ENCODE assay signal across 8 cellular contexts in genomic region chr22:40463017-40463631, GRCh38.
A peak's percentile ranks its signal among the peaks of the same experiment; 100 is the strongest.
DNase-seq lines count a peak whose midpoint lies in the region; ATAC-seq, FAIRE-seq and TF ChIP-seq lines count a peak whose summit lies in the region.

No MANE protein-coding gene starts in this region.

- H3K36me3 Mint-ChIP-seq in natural killer cell treated with Interleukin-12 subunit alpha and Interleukin-12 subunit beta and Interleukin-15 and Interleukin-18, amount 100 ng/mL, for 72 hours, result peaks cover 8% of the 10 kb centered on the region

- no peaks in the 10 kb centered on the region; the same call in 1 of the 2 replicates for H3K36me3 ChIP-seq in SJCRH30

- ATAC-seq in natural killer cell treated with Interleukin-12 subunit alpha and Interleukin-12 subunit beta and Interleukin-15 and Interleukin-18, amount 100 ng/mL, for 72 hours, result peak; percentile 84 to 85

- H3K4me1 ChIP-seq in SJCRH30, result no peaks in the 10 kb centered on the region

- H3K27ac Mint-ChIP-seq in natural killer cell treated with Interleukin-12 subunit alpha and Interleukin-12 subunit beta and Interleukin-15 and Interleukin-18, amount 100 ng/mL, for 72 hours, result peak overlapping the region; percentile 94 to 95

- no peak overlapping the region for H3K27ac ChIP-seq in SJCRH30

- no peak for DNase-seq in GM18507 (ENCODE audit: extremely low spot score, insufficient read length, low read depth)
- peak; percentile 84 for DNase-seq in NAMALWA (ENCODE audit: low spot score)
- DNase-seq in activated T-helper 1 cell treated with Interleukin-2 at 50 U/mL for 16 hours (ENCODE audit: low read depth), result peak; percentile 22
- DNase-seq in natural killer cell treated with Interleukin-12 subunit alpha and Interleukin-12 subunit beta and Interleukin-15 and Interleukin-18, amount 100 ng/mL, for 72 hours (ENCODE audit: low spot score), result peak; percentile 69
- no peak for DNase-seq in HuH-7.5 (ENCODE audit: low spot score)
- no peak for DNase-seq in cerebellum (ENCODE audit: low spot score)
- no peak for DNase-seq in SJCRH30
- no peak for DNase-seq in D721Med (ENCODE audit: insufficient read length, low spot score)

- TF ChIP-seq CTCF in D721Med (IDR thresholded peaks at IDR 0.05; ENCODE audit: insufficient read depth, missing control alignments), result no peak

- no peaks in the 10 kb centered on the region for H3K27me3 Mint-ChIP-seq in natural killer cell treated with Interleukin-12 subunit alpha and Interleukin-12 subunit beta and Interleukin-15 and Interleukin-18, amount 100 ng/mL, for 72 hours

- H3K4me1 Mint-ChIP-seq in natural killer cell treated with Interleukin-12 subunit alpha and Interleukin-12 subunit beta and Interleukin-15 and Interleukin-18, amount 100 ng/mL, for 72 hours (ENCODE audit: low read depth in 2 of 2), result peaks cover 49 to 53% of the 10 kb centered on the region in 2 donors

- H3K27me3 ChIP-seq in SJCRH30, result no peaks in the 10 kb centered on the region

- H3K9me3 ChIP-seq in SJCRH30 (replicated peaks), result no peaks in the 10 kb centered on the region

- peak overlapping the region; percentile 97 for H3K4me3 Mint-ChIP-seq in natural killer cell treated with Interleukin-12 subunit alpha and Interleukin-12 subunit beta and Interleukin-15 and Interleukin-18, amount 100 ng/mL, for 72 hours

- FAIRE-seq in GM18507 (lab: Jason Lieb, UNC) (peak; percentile 94), D721Med (lab: Jason Lieb, UNC) (no peak)

- no peak overlapping the region for H3K4me3 ChIP-seq in SJCRH30

- H3K9me3 Mint-ChIP-seq in natural killer cell treated with Interleukin-12 subunit alpha and Interleukin-12 subunit beta and Interleukin-15 and Interleukin-18, amount 100 ng/mL, for 72 hours, result peaks cover 3% of the 10 kb centered on the region

Comparison
In these comparisons a context has a peak if more than half of its experiments do, and no peak if none do; other contexts are left out.
1. DNase-seq: peak in NAMALWA (single experiment), activated T-helper 1 cell treated with Interleukin-2 at 50 U/mL for 16 hours (single experiment) and natural killer cell treated with Interleukin-12 subunit alpha and Interleukin-12 subunit beta and Interleukin-15 and Interleukin-18, amount 100 ng/mL, for 72 hours (single experiment); none in GM18507 (single experiment), HuH-7.5 (single experiment), cerebellum (single experiment), SJCRH30 (0 of 2) and D721Med (single experiment).